In genomic region chr19:29564574-29565005, GRCh38 we compare ENCODE assay signal across 25 cellular contexts. TPM values are rescaled to one million over a fixed set of nuclear protein-coding genes. Genes with fewer than 3 reads are reported as not detected.
DNase-seq lines count a peak whose midpoint lies in the region; ATAC-seq and TF ChIP-seq lines count a peak whose summit lies in the region.
"Had no signal": no experiment of that assay in that cellular context is flagged by ENCODE, and none has a peak within 500 bp of the region (broad histone marks: within the 10 kb centered on the region; RNA-seq: fewer than 3 reads in every experiment).

No MANE protein-coding gene starts in this region.

- no peak overlapping the region for H3K4me3 ChIP-seq in BE2C (ENCODE audit: low read depth, low read length)
- H3K4me3 ChIP-seq: ascending aorta, left lung, mucosa of descending colon, Peyer's patch, SK-N-MC, thoracic aorta had no signal

- ATAC-seq in activated naive CD4-positive, alpha-beta T cell treated with anti-CD3 and anti-CD28 coated beads, Interleukin-2, amount 50 U/mL, for 72 hours: peak; percentile 59 to 86
- ATAC-seq in stimulated activated naive CD8-positive, alpha-beta T cell treated with anti-CD3 and anti-CD28 coated beads, Interleukin-15, Interleukin-2, amounts not matched to agents 100 U/mL and 50 U/mL, for 24 hours: peak; percentile 74
- no peak for ATAC-seq in HG02678 (IDR thresholded peaks at IDR 0.05; ENCODE audit: unreplicated experiment)
- ATAC-seq: left lung, mucosa of descending colon had no signal

- no peak overlapping the region for H3K27ac Mint-ChIP-seq in activated naive CD4-positive, alpha-beta T cell treated with anti-CD3 and anti-CD28 coated beads, Interleukin-2, amount 50 U/mL, for 72 hours
- no peak overlapping the region for H3K27ac Mint-ChIP-seq in activated naive CD4-positive, alpha-beta T cell treated with anti-CD3 and anti-CD28 coated beads for 36 hours
- H3K27ac Mint-ChIP-seq: CD4-positive, CD25-positive, alpha-beta regulatory T cell; HFFc6; IgD-negative memory B cell had no signal

- no peaks in the 10 kb centered on the region for H3K36me3 ChIP-seq in BE2C
- H3K36me3 ChIP-seq: ascending aorta, left lung, Peyer's patch, thoracic aorta had no signal

- intact Hi-C loops in activated naive CD4-positive, alpha-beta T cell treated with anti-CD3 and anti-CD28 coated beads for 36 hours (cut with micrococcal nuclease): no loop called here

- CTCF ChIA-PET in activated naive CD4-positive, alpha-beta T cell treated with anti-CD3 and anti-CD28 coated beads for 36 hours (lab: Charles Lee): no interaction called here

- H3K36me3 Mint-ChIP-seq in activated naive CD4-positive, alpha-beta T cell treated with anti-CD3 and anti-CD28 coated beads, Interleukin-2, amount 50 U/mL, for 72 hours: peaks cover 0 to 11% of the 10 kb centered on the region in 2 donors
- H3K36me3 Mint-ChIP-seq in activated naive CD4-positive, alpha-beta T cell treated with anti-CD3 and anti-CD28 coated beads for 36 hours (ENCODE audit: low read depth): no peaks in the 10 kb centered on the region
- H3K36me3 Mint-ChIP-seq: CD4-positive, CD25-positive, alpha-beta regulatory T cell; IgD-negative memory B cell had no signal

- peaks cover 0 to 6% of the 10 kb centered on the region in 2 donors for H3K9me3 Mint-ChIP-seq in activated naive CD4-positive, alpha-beta T cell treated with anti-CD3 and anti-CD28 coated beads, Interleukin-2, amount 50 U/mL, for 72 hours
- peaks cover 8% of the 10 kb centered on the region for H3K9me3 Mint-ChIP-seq in activated naive CD4-positive, alpha-beta T cell treated with anti-CD3 and anti-CD28 coated beads for 36 hours
- H3K9me3 Mint-ChIP-seq: neural crest cell had no signal

- H3K4me1 ChIP-seq in BE2C: no peaks in the 10 kb centered on the region
- H3K4me1 ChIP-seq: ascending aorta, left lung, Peyer's patch had no signal

- H3K4me3 Mint-ChIP-seq in activated naive CD4-positive, alpha-beta T cell treated with anti-CD3 and anti-CD28 coated beads for 36 hours: no peak overlapping the region
- H3K4me3 Mint-ChIP-seq: CD4-positive, CD25-positive, alpha-beta regulatory T cell; HFFc6; IgD-negative memory B cell; neural crest cell had no signal

- H3K27me3 Mint-ChIP-seq in activated naive CD4-positive, alpha-beta T cell treated with anti-CD3 and anti-CD28 coated beads for 36 hours (ENCODE audit: low read depth): peaks cover 28% of the 10 kb centered on the region

- H3K4me1 Mint-ChIP-seq in activated naive CD4-positive, alpha-beta T cell treated with anti-CD3 and anti-CD28 coated beads for 36 hours (ENCODE audit: low read depth): peaks cover 9% of the 10 kb centered on the region
- H3K4me1 Mint-ChIP-seq: CD4-positive, CD25-positive, alpha-beta regulatory T cell; IgD-negative memory B cell; neural crest cell had no signal

- no peaks in the 10 kb centered on the region; the same call in 1 of the 2 replicates for H3K27me3 ChIP-seq in BE2C
- H3K27me3 ChIP-seq: ascending aorta, Peyer's patch had no signal

- TF ChIP-seq CTCF in BE2C (IDR thresholded peaks at IDR 0.05; ENCODE audit: low read depth, low read length): no peak

- no peak for DNase-seq in activated naive CD4-positive, alpha-beta T cell treated with anti-CD3 and anti-CD28 coated beads, Interleukin-2, amount 50 U/mL, for 72 hours (ENCODE audit: low spot score in 2 of 2)
- no peak for DNase-seq in activated naive CD4-positive, alpha-beta T cell treated with anti-CD3 and anti-CD28 coated beads for 36 hours
- DNase-seq in NCI-H187 treated with DMSO at 0.1 percent for 48 hours (lab: John Stamatoyannopoulos, UW) (peak; percentile 74), cerebellar cortex (ENCODE audit: low spot score) (peak; percentile 38), BE2C (no peak), NCI-H510A (lab: John Stamatoyannopoulos, UW) (no peak)
- no peak for DNase-seq in stimulated activated naive CD8-positive, alpha-beta T cell treated with anti-CD3 and anti-CD28 coated beads, Interleukin-15, Interleukin-2, amounts not matched to agents 100 U/mL and 50 U/mL, for 24 hours
- DNase-seq: activated gamma-delta T cell; CD4-positive, CD25-positive, alpha-beta regulatory T cell; HFFc6; left lung; MM.1S; mucosa of descending colon; NCI-H2081 treated with DMSO at 0.1 percent for 48 hours; NCI-H774; Peyer's patch had no signal

- H3K9me3 ChIP-seq in BE2C: no peaks in the 10 kb centered on the region

RNA-seq across cellular contexts. Expression of gene VSTM2B, which starts 38.8 kb away (rescaled TPM):
- under 1 TPM in 1 of 2 donors, not detected in 1; 0.27 TPM for total RNA-seq in activated naive CD4-positive, alpha-beta T cell treated with anti-CD3 and anti-CD28 coated beads, Interleukin-2, amount 50 U/mL, for 72 hours
- not detected for total RNA-seq in activated naive CD4-positive, alpha-beta T cell treated with anti-CD3 and anti-CD28 coated beads for 36 hours
- polyA plus RNA-seq in BE2C (2012; ENCODE audit: insufficient read depth, insufficient read length, low read depth): not detected
- total RNA-seq: ascending aorta; CD4-positive, CD25-positive, alpha-beta regulatory T cell; glomerular endothelial cell; HFFc6; left lung; Peyer's patch; pulmonary artery endothelial cell; T-helper 2 cell treated with Interferon-gamma antibody and Interleukin-4, amounts not matched to agents 100 ng/mL and 5 ng/mL, for 36 hours; thoracic aorta had no signal
- polyA plus RNA-seq: CD4-positive, CD25-positive, alpha-beta regulatory T cell; IgD-negative memory B cell had no signal

RNA-seq across cellular contexts. Expression of gene POP4, which starts 41.5 kb away (rescaled TPM):
- total RNA-seq in activated naive CD4-positive, alpha-beta T cell treated with anti-CD3 and anti-CD28 coated beads, Interleukin-2, amount 50 U/mL, for 72 hours: 10 to 100 TPM; 83.7 to 90.7 TPM
- total RNA-seq in activated naive CD4-positive, alpha-beta T cell treated with anti-CD3 and anti-CD28 coated beads for 36 hours: 10 to 100 TPM; 79.5 to 83.3 TPM
- polyA plus RNA-seq in BE2C (2012; ENCODE audit: insufficient read depth, insufficient read length, low read depth): 83.4 TPM

Comparison
In these comparisons a context has a peak if more than half of its experiments do, and no peak if none do; other contexts are left out.
1. DNase-seq: peak in NCI-H187 treated with DMSO at 0.1 percent for 48 hours (single experiment) and cerebellar cortex (single experiment); none in activated naive CD4-positive, alpha-beta T cell treated with anti-CD3 and anti-CD28 coated beads, Interleukin-2, amount 50 U/mL, for 72 hours (0 of 2), activated naive CD4-positive, alpha-beta T cell treated with anti-CD3 and anti-CD28 coated beads for 36 hours (single experiment), stimulated activated naive CD8-positive, alpha-beta T cell treated with anti-CD3 and anti-CD28 coated beads, Interleukin-15, Interleukin-2, amounts not matched to agents 100 U/mL and 50 U/mL, for 24 hours (single experiment), BE2C (single experiment) and NCI-H510A (single experiment).